ENCODE assay signal across 10 cellular contexts in genomic region chr11:101129203-101129943, GRCh38. TPM values are rescaled to one million over a fixed set of nuclear protein-coding genes. Genes with fewer than 3 reads are reported as not detected.
DNase-seq lines count a peak whose midpoint lies in the region; ATAC-seq and TF ChIP-seq lines count a peak whose summit lies in the region.
"Had no signal": no experiment of that assay in that cellular context is flagged by ENCODE, and none has a peak within 500 bp of the region (broad histone marks: within the 10 kb centered on the region; RNA-seq: fewer than 3 reads in every experiment).

Gene PGR, minus strand, starts transcription at chr11:101129813. Its CDS starts 743 bp downstream, at chr11:101129070.

- POLR2A ChIA-PET in activated CD4-positive, alpha-beta T cell treated with anti-CD3 and anti-CD28 coated beads for 36 hours (lab: Charles Lee), result no interaction called here
- POLR2A ChIA-PET in naive thymus-derived CD4-positive, alpha-beta T cell (lab: Charles Lee), result no interaction called here

- no peak within 1 kb of the TSS for H3K4me3 Mint-ChIP-seq in activated CD4-positive, alpha-beta T cell treated with anti-CD3 and anti-CD28 coated beads for 36 hours
- H3K4me3 Mint-ChIP-seq in naive thymus-derived CD4-positive, alpha-beta T cell, result peak within 1 kb of the TSS in 1 of 10 donors; percentile 16

- DNase-seq in COLO668 (lab: John Stamatoyannopoulos, UW; ENCODE audit: unreplicated experiment) (peak; percentile 4), NCI-H748 treated with DMSO at 0.1 percent for 48 hours (lab: John Stamatoyannopoulos, UW) (peak; percentile 21), Right ventricle myocardium superior (peak; percentile 70), osteoblast (ENCODE audit: insufficient read length, low spot score, missing footprints) (peak; percentile 73), UCSD-AML1 (lab: John Stamatoyannopoulos, UW; ENCODE audit: unreplicated experiment) (no peak)
- no peak for DNase-seq in activated CD4-positive, alpha-beta T cell treated with anti-CD3 and anti-CD28 coated beads for 36 hours
- no peak for DNase-seq in naive thymus-derived CD4-positive, alpha-beta T cell
- DNase-seq: DMS79, NCI-H1694 treated with DMSO at 0.1 percent for 48 hours had no signal

- no peaks in the 10 kb centered on the region for H3K9me3 ChIP-seq in osteoblast (ENCODE audit: low read depth, low read length)
- no peaks in the 10 kb centered on the region for H3K9me3 ChIP-seq in naive thymus-derived CD4-positive, alpha-beta T cell (ENCODE audit: control insufficient read depth in 2 of 3, low read length in 3 of 3)

- H3K79me2 ChIP-seq in osteoblast (ENCODE audit: insufficient read depth, low read length), result no peaks in the 10 kb centered on the region

- H3K36me3 ChIP-seq in osteoblast (ENCODE audit: insufficient read depth, low read length), result no peaks in the 10 kb centered on the region
- H3K36me3 ChIP-seq in naive thymus-derived CD4-positive, alpha-beta T cell (ENCODE audit: control insufficient read depth in 2 of 3, insufficient read depth in 3 of 3, low read length in 3 of 3), result no peaks in the 10 kb centered on the region

- intact Hi-C loops in Right ventricle myocardium superior (cut with DNase I), result loop anchor here (10.0 kb wide), 2 partner anchors 95 to 135 kb away; no protein-coding TSS in a partner anchor
- intact Hi-C loops in activated CD4-positive, alpha-beta T cell treated with anti-CD3 and anti-CD28 coated beads for 36 hours (cut with DNase I, micrococcal nuclease), result no loop called here
- intact Hi-C loops in naive thymus-derived CD4-positive, alpha-beta T cell (cut with micrococcal nuclease), result no loop called here

- H3K4me3 ChIP-seq in osteoblast (ENCODE audit: insufficient read depth, low read length), result no peak within 1 kb of the TSS
- no peak within 1 kb of the TSS for H3K4me3 ChIP-seq in naive thymus-derived CD4-positive, alpha-beta T cell (ENCODE audit: low read length)

- H3K27ac ChIP-seq in osteoblast (ENCODE audit: low read depth, low read length), result no peak within 1 kb of the TSS
- H3K27ac ChIP-seq in naive thymus-derived CD4-positive, alpha-beta T cell (ENCODE audit: low read depth, low read length), result no peak within 1 kb of the TSS

- no peak within 1 kb of the TSS for H3K27ac Mint-ChIP-seq in activated CD4-positive, alpha-beta T cell treated with anti-CD3 and anti-CD28 coated beads for 36 hours
- H3K27ac Mint-ChIP-seq in naive thymus-derived CD4-positive, alpha-beta T cell, result no peak within 1 kb of the TSS

- TF ChIP-seq CTCF in osteoblast (IDR thresholded peaks at IDR 0.05; ENCODE audit: extremely low read depth, low read depth, low read length), result no peak

- H3K9me3 Mint-ChIP-seq in activated CD4-positive, alpha-beta T cell treated with anti-CD3 and anti-CD28 coated beads for 36 hours (ENCODE audit: low read depth), result peaks cover 4% of the 10 kb centered on the region
- peaks cover 0 to 23% (median 6%) of the 10 kb centered on the region in 11 donors for H3K9me3 Mint-ChIP-seq in naive thymus-derived CD4-positive, alpha-beta T cell

- peaks cover 3% of the 10 kb centered on the region for H3K4me1 Mint-ChIP-seq in activated CD4-positive, alpha-beta T cell treated with anti-CD3 and anti-CD28 coated beads for 36 hours
- H3K4me1 Mint-ChIP-seq in naive thymus-derived CD4-positive, alpha-beta T cell, result peaks cover 0 to 4% (median 4%) of the 10 kb centered on the region in 7 donors

- no peaks in the 10 kb centered on the region for H4K20me1 ChIP-seq in osteoblast (ENCODE audit: insufficient read depth, low read length)

- no peak within 1 kb of the TSS for H3K4me2 ChIP-seq in osteoblast (ENCODE audit: insufficient read depth, low read length)

- no peaks in the 10 kb centered on the region for H3K36me3 Mint-ChIP-seq in activated CD4-positive, alpha-beta T cell treated with anti-CD3 and anti-CD28 coated beads for 36 hours (ENCODE audit: low read depth)
- no peaks in the 10 kb centered on the region for H3K36me3 Mint-ChIP-seq in naive thymus-derived CD4-positive, alpha-beta T cell

- CTCF ChIA-PET in activated CD4-positive, alpha-beta T cell treated with anti-CD3 and anti-CD28 coated beads for 36 hours (lab: Charles Lee), result no interaction called here
- CTCF ChIA-PET in naive thymus-derived CD4-positive, alpha-beta T cell (lab: Charles Lee), result no interaction called here

- ATAC-seq in Right ventricle myocardium superior (ENCODE audit: poor library complexity), result peak; percentile 64
- no peak for ATAC-seq in HG03280 (IDR thresholded peaks at IDR 0.05; ENCODE audit: unreplicated experiment)
- no peak for ATAC-seq in activated CD4-positive, alpha-beta T cell treated with anti-CD3 and anti-CD28 coated beads for 36 hours
- no peak for ATAC-seq in naive thymus-derived CD4-positive, alpha-beta T cell

- H3K27me3 ChIP-seq in osteoblast (ENCODE audit: insufficient read depth, low read length), result peaks cover 60% of the 10 kb centered on the region
- no peaks in the 10 kb centered on the region for H3K27me3 ChIP-seq in naive thymus-derived CD4-positive, alpha-beta T cell (ENCODE audit: control insufficient read depth in 2 of 2, insufficient read depth in 2 of 2, low read length in 2 of 2)

- H2AFZ ChIP-seq in osteoblast (ENCODE audit: low read length), result no peak within 1 kb of the TSS

- no peaks in the 10 kb centered on the region for H3K4me1 ChIP-seq in osteoblast (ENCODE audit: insufficient read depth, low read length)
- no peaks in the 10 kb centered on the region for H3K4me1 ChIP-seq in naive thymus-derived CD4-positive, alpha-beta T cell (ENCODE audit: control insufficient read depth in 2 of 2, insufficient read depth in 2 of 2, low read length in 2 of 2)

- H3K27me3 Mint-ChIP-seq in activated CD4-positive, alpha-beta T cell treated with anti-CD3 and anti-CD28 coated beads for 36 hours, result peaks cover 29% of the 10 kb centered on the region
- peaks cover 33 to 51% (median 46%) of the 10 kb centered on the region in 5 donors for H3K27me3 Mint-ChIP-seq in naive thymus-derived CD4-positive, alpha-beta T cell

RNA-seq across cellular contexts. Expression of gene PGR, which starts in this region (rescaled TPM):
- total RNA-seq in Right ventricle myocardium superior, result 7.9 TPM
- under 0.01 and 0.29 TPM in 2 replicates for total RNA-seq in osteoblast
- total RNA-seq in activated CD4-positive, alpha-beta T cell treated with anti-CD3 and anti-CD28 coated beads for 36 hours, result not detected
- not detected for total RNA-seq in naive thymus-derived CD4-positive, alpha-beta T cell
- not detected for polyA plus RNA-seq in naive thymus-derived CD4-positive, alpha-beta T cell

Comparison
In these comparisons a context has a peak if more than half of its experiments do, and no peak if none do; other contexts are left out.
1. Peak in DNase-seq in osteoblast; RNA of the gene not detected or under 1 TPM.
2. DNase-seq: peak in COLO668 (single experiment), NCI-H748 treated with DMSO at 0.1 percent for 48 hours (single experiment) and Right ventricle myocardium superior (single experiment); none in activated CD4-positive, alpha-beta T cell treated with anti-CD3 and anti-CD28 coated beads for 36 hours (single experiment), naive thymus-derived CD4-positive, alpha-beta T cell (0 of 9) and UCSD-AML1 (single experiment).